8 cellular contexts compared by ENCODE assay signal in the genomic region with DNA sequence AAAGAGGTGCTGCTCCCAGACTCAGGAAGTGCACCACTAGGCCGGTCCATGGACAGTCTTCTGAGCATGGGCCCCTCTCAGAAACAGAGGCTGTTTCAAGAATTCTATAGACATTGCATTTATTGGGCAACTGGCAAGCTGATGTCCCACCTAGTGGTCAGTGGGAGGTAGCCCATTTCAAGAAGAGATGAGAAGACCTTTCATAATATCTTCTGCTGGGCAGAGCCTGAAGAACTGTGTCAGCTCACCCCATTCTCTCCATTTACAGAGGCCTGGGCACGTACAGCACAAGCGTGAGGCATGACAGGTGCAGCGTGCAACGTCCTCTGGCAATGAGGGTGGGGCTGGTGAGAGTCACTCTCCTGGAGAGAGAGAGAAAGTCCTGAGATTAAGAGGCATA.
DNase-seq lines count a peak whose midpoint lies in the region; ATAC-seq and TF ChIP-seq lines count a peak whose summit lies in the region.

No MANE protein-coding gene starts in this region.

- H2AFZ ChIP-seq in neural cell (ENCODE audit: low read depth, low read length), result no peak overlapping the region

- no peaks in the 10 kb centered on the region for H3K79me2 ChIP-seq in neural cell (replicated peaks; ENCODE audit: insufficient read depth, low read length)

- no peaks in the 10 kb centered on the region for H3K27me3 ChIP-seq in dorsolateral prefrontal cortex
- H3K27me3 ChIP-seq in neural cell (ENCODE audit: insufficient read depth, low read depth, low read length), result no peaks in the 10 kb centered on the region

- TF ChIP-seq RAD21 in neural cell (conservative IDR thresholded peaks at IDR 0.05), result no peak

- TF ChIP-seq CTCF in AG04449 (IDR thresholded peaks at IDR 0.05; ENCODE audit: insufficient read depth, low read length, missing control alignments) (peak; percentile 77), GM12875 (IDR thresholded peaks at IDR 0.05; ENCODE audit: borderline replicate concordance, insufficient read depth, low read depth, low read length) (peak; percentile 50), dorsolateral prefrontal cortex (IDR thresholded peaks at IDR 0.05 in 54 of 56, conservative IDR thresholded peaks at IDR 0.05 in 2 of 56; ENCODE audit: low read depth in 1 of 56, partially characterized antibody in 56 of 56) (peak in 53 of 56 donors; percentile 12 to 68 (median 46)), neural cell (IDR thresholded peaks at IDR 0.05; ENCODE audit: poor library complexity, severe bottlenecking) (no peak)

- H3K27me3 Mint-ChIP-seq in T-helper 2 cell treated with Interferon-gamma antibody and Interleukin-4, amounts not matched to agents 5 μg/mL and 100 μg/mL, for 36 hours (ENCODE audit: low read depth), result peaks cover 17% of the 10 kb centered on the region

- no peak for ATAC-seq in GM18907 (IDR thresholded peaks at IDR 0.05; ENCODE audit: unreplicated experiment)

- no peaks in the 10 kb centered on the region for H3F3A ChIP-seq in neural cell (ENCODE audit: insufficient read depth, low read length, poor library complexity, severe bottlenecking)

- TF ChIP-seq EP300 in neural cell (conservative IDR thresholded peaks at IDR 0.05; ENCODE audit: poor library complexity, severe bottlenecking), result no peak

- DNase-seq in AG04449 (ENCODE audit: low read depth, low spot score), result peak; percentile 17
- peak; percentile 1 for DNase-seq in NOMO-1 treated with dmso at 0.1 percent for 144 hours (lab: John Stamatoyannopoulos, UW; ENCODE audit: unreplicated experiment)
- peak in 1 of 10 donors; percentile 19 for DNase-seq in dorsolateral prefrontal cortex
- DNase-seq in T-helper 2 cell treated with Interferon-gamma antibody and Interleukin-4, amounts not matched to agents 5 μg/mL and 100 μg/mL, for 36 hours (ENCODE audit: low spot score), result no peak
- no peak for DNase-seq in T-helper 1 cell

- CTCF ChIA-PET in AG04449 (lab: Yijun Ruan, JAX), result interaction anchor here (0.7 to 2.1 kb wide), 11 partner anchors 8 to 437 kb away, joined by 3 to 10 read pairs (median 3); no protein-coding TSS in a partner anchor

- no peaks in the 10 kb centered on the region for H3K9me2 ChIP-seq in neural cell (ENCODE audit: insufficient read depth, low read length)

- intact Hi-C loops in dorsolateral prefrontal cortex (cut with DNase I), result no loop called here

- no peaks in the 10 kb centered on the region for H4K20me1 ChIP-seq in neural cell (ENCODE audit: insufficient read depth)

- H3K4me3 Mint-ChIP-seq in T-helper 2 cell treated with Interferon-gamma antibody and Interleukin-4, amounts not matched to agents 5 μg/mL and 100 μg/mL, for 36 hours, result no peak overlapping the region

- peaks cover 2% of the 10 kb centered on the region for H3K36me3 Mint-ChIP-seq in T-helper 2 cell treated with Interferon-gamma antibody and Interleukin-4, amounts not matched to agents 5 μg/mL and 100 μg/mL, for 36 hours (ENCODE audit: low read depth)

- no peaks in the 10 kb centered on the region for H3K36me3 ChIP-seq in neural cell (ENCODE audit: insufficient read depth, low read length)

- no peak overlapping the region for H3K9ac ChIP-seq in neural cell (ENCODE audit: low read length)

- POLR2A ChIA-PET in AG04449 (lab: Yijun Ruan, JAX), result interaction anchor here (0.7 kb wide), 1 partner anchor 252 kb away, joined by 3 read pairs; no protein-coding TSS in a partner anchor

- H3K27ac ChIP-seq in dorsolateral prefrontal cortex, result no peak overlapping the region
- no peak overlapping the region for H3K27ac ChIP-seq in neural cell (ENCODE audit: low read length)

- no peak overlapping the region for H3K27ac Mint-ChIP-seq in T-helper 2 cell treated with Interferon-gamma antibody and Interleukin-4, amounts not matched to agents 5 μg/mL and 100 μg/mL, for 36 hours

- peaks cover 17% of the 10 kb centered on the region for H3K9me3 Mint-ChIP-seq in T-helper 2 cell treated with Interferon-gamma antibody and Interleukin-4, amounts not matched to agents 5 μg/mL and 100 μg/mL, for 36 hours

- no peaks in the 10 kb centered on the region for H3K4me1 Mint-ChIP-seq in T-helper 2 cell treated with Interferon-gamma antibody and Interleukin-4, amounts not matched to agents 5 μg/mL and 100 μg/mL, for 36 hours (ENCODE audit: low read depth)

- H3K9me3 ChIP-seq in neural cell (ENCODE audit: low read length), result peaks cover 10% of the 10 kb centered on the region

- no peak overlapping the region for H3K4me2 ChIP-seq in neural cell (ENCODE audit: low read length)

- no peak overlapping the region for H3K4me3 ChIP-seq in AG04449 (ENCODE audit: low read depth, low read length)
- no peak overlapping the region for H3K4me3 ChIP-seq in GM12875 (ENCODE audit: low read depth, low read length)
- H3K4me3 ChIP-seq in dorsolateral prefrontal cortex, result no peak overlapping the region
- no peak overlapping the region for H3K4me3 ChIP-seq in neural cell (ENCODE audit: low read length)

TF ChIP-seq in neural cell, 6 proteins besides CTCF, POLR2A, EP300 and RAD21:
- TF ChIP-seq SMC3 (conservative IDR thresholded peaks at IDR 0.05; ENCODE audit: poor library complexity) (peak; percentile 18), REST (IDR thresholded peaks at IDR 0.05; ENCODE audit: borderline replicate concordance) (no peak), POLR2AphosphoS5 (IDR thresholded peaks at IDR 0.05) (no peak), MXI1 (conservative IDR thresholded peaks at IDR 0.05; ENCODE audit: poor library complexity, severe bottlenecking) (no peak), TAF1 (IDR thresholded peaks at IDR 0.05; ENCODE audit: low read depth) (no peak), EZH2 (IDR thresholded peaks at IDR 0.05; ENCODE audit: borderline replicate concordance, insufficient read depth, low read length, poor library complexity, severe bottlenecking) (no peak)

Comparison
In these comparisons a context has a peak if more than half of its experiments do, and no peak if none do; other contexts are left out.
1. DNase-seq: peak in AG04449 (single experiment) and NOMO-1 treated with dmso at 0.1 percent for 144 hours (single experiment); none in T-helper 2 cell treated with Interferon-gamma antibody and Interleukin-4, amounts not matched to agents 5 μg/mL and 100 μg/mL, for 36 hours (single experiment) and T-helper 1 cell (0 of 5).